Comparison of ENCODE assay signal across 8 cellular contexts in genomic region chr3:194871143-194871863, GRCh38.
DNase-seq lines count a peak whose midpoint lies in the region; ATAC-seq and TF ChIP-seq lines count a peak whose summit lies in the region.

No MANE protein-coding gene starts in this region.

- DNase-seq in ELR (ENCODE audit: low read depth) (peak; percentile 88), SJSA1 (ENCODE audit: low read depth in 1 of 2, low spot score in 2 of 2) (peak; percentile 74 to 88), retinal pigment epithelial cell (ENCODE audit: low read depth) (peak; percentile 39), T-helper 1 cell (no peak)

- TF ChIP-seq POLR2A in gastroesophageal sphincter (IDR thresholded peaks at IDR 0.05): no peak

- H3K4me3 ChIP-seq in SJSA1 (no peak overlapping the region), gastroesophageal sphincter (no peak overlapping the region), retinal pigment epithelial cell (ENCODE audit: low read length) (no peak overlapping the region)

- H3K4me1 ChIP-seq in SJSA1 (replicated peaks): peaks cover 38% of the 10 kb centered on the region
- peaks cover 0 to 33% (median 22%) of the 10 kb centered on the region in 3 donors for H3K4me1 ChIP-seq in gastroesophageal sphincter

- 38 to 48% methylated on average over 2 to 4 of the region's 13 CpGs for WGBS in gastroesophageal sphincter (ENCODE audit: low coverage in 1 of 2), 2 donors

- H3K36me3 ChIP-seq in SJSA1 (no peaks in the 10 kb centered on the region), gastroesophageal sphincter (no peaks in the 10 kb centered on the region)

- no peaks in the 10 kb centered on the region for H3K27me3 ChIP-seq in SJSA1 (replicated peaks)
- no peaks in the 10 kb centered on the region for H3K27me3 ChIP-seq in gastroesophageal sphincter

- H3K27ac ChIP-seq in SJSA1: peak overlapping the region; percentile 58
- H3K27ac ChIP-seq in gastroesophageal sphincter: peak overlapping the region in 3 of 4 donors; percentile 51 to 71 (median 59)

- H3K9me3 ChIP-seq in SJSA1 (replicated peaks): no peaks in the 10 kb centered on the region
- H3K9me3 ChIP-seq in gastroesophageal sphincter: peaks cover 0 to 6% (median 0%) of the 10 kb centered on the region in 3 donors

- ATAC-seq in HG03442 (IDR thresholded peaks at IDR 0.05; ENCODE audit: unreplicated experiment) (peak; percentile 73), gastroesophageal sphincter (peak; percentile 71), HG02571 (IDR thresholded peaks at IDR 0.05; ENCODE audit: unreplicated experiment) (no peak), HG03108 (IDR thresholded peaks at IDR 0.05; ENCODE audit: unreplicated experiment) (no peak)

- no peak for TF ChIP-seq EP300 in gastroesophageal sphincter (IDR thresholded peaks at IDR 0.05)

- TF ChIP-seq CTCF in gastroesophageal sphincter (IDR thresholded peaks at IDR 0.05) (no peak), retinal pigment epithelial cell (conservative IDR thresholded peaks at IDR 0.05; ENCODE audit: low read depth, low read length) (no peak)

Comparison
In these comparisons a context has a peak if more than half of its experiments do, and no peak if none do; other contexts are left out.
1. DNase-seq: peak in ELR (single experiment), SJSA1 (2 of 2) and retinal pigment epithelial cell (single experiment); none in T-helper 1 cell (0 of 5).
2. ATAC-seq: peak in HG03442 (single experiment) and gastroesophageal sphincter (single experiment); none in HG02571 (single experiment) and HG03108 (single experiment).